Comparison of ENCODE assay signal across 8 cellular contexts in genomic region chr11:126419801-126420729, GRCh38.
DNase-seq lines count a peak whose midpoint lies in the region; ATAC-seq, FAIRE-seq and TF ChIP-seq lines count a peak whose summit lies in the region.

No MANE protein-coding gene starts in this region.

- no peak for FAIRE-seq in D721Med (lab: Jason Lieb, UNC)

- peak; percentile 73 for ATAC-seq in GM21529 (IDR thresholded peaks at IDR 0.05; ENCODE audit: unreplicated experiment)
- no peak for ATAC-seq in activated T-helper 17 cell treated with anti-CD3 and anti-CD28 coated beads, Interleukin-2, amount 50 U/mL, for 72 hours (replicated peaks)
- no peak for ATAC-seq in stimulated activated naive CD8-positive, alpha-beta T cell treated with anti-CD3 and anti-CD28 coated beads, Interleukin-15, amount 100 ng/mL, for 72 hours

- no peak for TF ChIP-seq CTCF in GM06990 (IDR thresholded peaks at IDR 0.05; ENCODE audit: insufficient read depth, low read length, poor library complexity, severe bottlenecking)
- TF ChIP-seq CTCF in D721Med (IDR thresholded peaks at IDR 0.05; ENCODE audit: insufficient read depth, missing control alignments) = no peak

- H3K27me3 Mint-ChIP-seq in activated T-helper 17 cell treated with anti-CD3 and anti-CD28 coated beads, Interleukin-2, amount 50 U/mL, for 72 hours = peaks cover 6% of the 10 kb centered on the region
- peaks cover 31% of the 10 kb centered on the region for H3K27me3 Mint-ChIP-seq in stimulated activated naive CD8-positive, alpha-beta T cell treated with anti-CD3 and anti-CD28 coated beads, Interleukin-15, amount 100 ng/mL, for 72 hours

- peaks cover 4% of the 10 kb centered on the region for H3K27me3 ChIP-seq in GM06990 (replicated peaks; ENCODE audit: control insufficient read depth, insufficient read depth, low read length)

- peak; percentile 33 for DNase-seq in GM06990 (ENCODE audit: extremely low read depth, insufficient read length)
- DNase-seq in Kasumi-1 (lab: John Stamatoyannopoulos, UW) = peak; percentile 70 to 76
- peak; percentile 57 for DNase-seq in fibroblast of peridontal ligament (ENCODE audit: extremely low read depth)
- no peak for DNase-seq in stimulated activated naive CD8-positive, alpha-beta T cell treated with anti-CD3 and anti-CD28 coated beads, Interleukin-15, amount 100 ng/mL, for 72 hours
- no peak for DNase-seq in cerebellum (ENCODE audit: low spot score)
- no peak for DNase-seq in D721Med (ENCODE audit: insufficient read length, low spot score)

- H3K36me3 Mint-ChIP-seq in activated T-helper 17 cell treated with anti-CD3 and anti-CD28 coated beads, Interleukin-2, amount 50 U/mL, for 72 hours (ENCODE audit: low read depth) = no peaks in the 10 kb centered on the region

- H3K9me3 Mint-ChIP-seq in activated T-helper 17 cell treated with anti-CD3 and anti-CD28 coated beads, Interleukin-2, amount 50 U/mL, for 72 hours = no peaks in the 10 kb centered on the region
- H3K9me3 Mint-ChIP-seq in stimulated activated naive CD8-positive, alpha-beta T cell treated with anti-CD3 and anti-CD28 coated beads, Interleukin-15, amount 100 ng/mL, for 72 hours = no peaks in the 10 kb centered on the region

- H3K27ac Mint-ChIP-seq in activated T-helper 17 cell treated with anti-CD3 and anti-CD28 coated beads, Interleukin-2, amount 50 U/mL, for 72 hours = no peak overlapping the region
- no peak overlapping the region for H3K27ac Mint-ChIP-seq in stimulated activated naive CD8-positive, alpha-beta T cell treated with anti-CD3 and anti-CD28 coated beads, Interleukin-15, amount 100 ng/mL, for 72 hours

- peak overlapping the region; percentile 7; the same call in 1 of the 2 replicates for H3K4me3 ChIP-seq in GM06990 (replicated peaks; ENCODE audit: low read depth, low read length)

- no peaks in the 10 kb centered on the region for H3K36me3 ChIP-seq in GM06990 (ENCODE audit: control insufficient read depth, insufficient read depth, low read length)

- H3K4me1 Mint-ChIP-seq in activated T-helper 17 cell treated with anti-CD3 and anti-CD28 coated beads, Interleukin-2, amount 50 U/mL, for 72 hours = peaks cover 5% of the 10 kb centered on the region
- peaks cover 23% of the 10 kb centered on the region for H3K4me1 Mint-ChIP-seq in stimulated activated naive CD8-positive, alpha-beta T cell treated with anti-CD3 and anti-CD28 coated beads, Interleukin-15, amount 100 ng/mL, for 72 hours

- H3K4me3 Mint-ChIP-seq in activated T-helper 17 cell treated with anti-CD3 and anti-CD28 coated beads, Interleukin-2, amount 50 U/mL, for 72 hours = no peak overlapping the region
- no peak overlapping the region for H3K4me3 Mint-ChIP-seq in stimulated activated naive CD8-positive, alpha-beta T cell treated with anti-CD3 and anti-CD28 coated beads, Interleukin-15, amount 100 ng/mL, for 72 hours

Comparison
In these comparisons a context has a peak if more than half of its experiments do, and no peak if none do; other contexts are left out.
1. DNase-seq: peak in GM06990 (single experiment), Kasumi-1 (2 of 2) and fibroblast of peridontal ligament (single experiment); none in stimulated activated naive CD8-positive, alpha-beta T cell treated with anti-CD3 and anti-CD28 coated beads, Interleukin-15, amount 100 ng/mL, for 72 hours (0 of 2), cerebellum (single experiment) and D721Med (single experiment).